In the genomic region with DNA sequence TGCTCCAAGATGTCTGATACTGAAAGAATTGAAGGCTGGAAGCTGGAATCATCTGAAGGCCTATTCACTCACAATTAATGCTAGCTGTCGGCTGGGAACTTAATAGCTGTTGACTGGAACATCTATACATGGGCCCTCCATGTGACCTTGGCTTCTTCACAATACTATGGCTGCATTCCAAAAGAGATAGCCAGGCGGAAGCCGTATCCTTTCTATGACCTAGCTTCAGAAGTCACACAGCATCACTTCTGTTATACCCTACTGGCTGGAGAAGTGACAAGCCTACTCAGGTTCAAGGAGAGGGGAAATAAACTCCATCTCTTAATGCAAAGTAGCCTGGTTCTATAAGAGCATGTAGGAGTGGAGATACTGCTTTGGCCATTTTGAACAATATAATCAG, we compare ENCODE assay signal across 19 cellular contexts.
"Had no signal": no experiment of that assay in that cellular context is flagged by ENCODE, and none has a peak within 500 bp of the region (broad histone marks: within the 10 kb centered on the region; RNA-seq: fewer than 3 reads in every experiment).

No MANE protein-coding gene starts in this region.

- H3K4me3 ChIP-seq: esophagus muscularis mucosa, lung, mucosa of descending colon, prostate gland, sigmoid colon had no signal

- H3K36me3 Mint-ChIP-seq: activated naive CD4-positive, alpha-beta T cell treated with anti-CD3 and anti-CD28 coated beads, Interleukin-2, amount 50 U/mL, for 72 hours; brain; natural killer cell; stimulated activated naive B cell treated with anti-CD40 and anti-IgM and Interleukin-4, amounts not matched to agents 10 μg/mL and 1 μg/mL and 100 μg/mL, for 72 hours; T-cell; type B pancreatic cell; WTC11 had no signal

- H3K27me3 Mint-ChIP-seq: brain, type B pancreatic cell had no signal

- H3K9me3 ChIP-seq: esophagus muscularis mucosa, mucosa of descending colon, prostate gland, sigmoid colon had no signal

- H3K4me3 Mint-ChIP-seq: activated CD4-positive, alpha-beta T cell treated with anti-CD3 and anti-CD28 coated beads, Interleukin-2, amount 10 ng/mL, durations not matched to agents 24 days and 14 days; brain; natural killer cell; stimulated activated naive B cell treated with anti-CD40 and anti-IgM and Interleukin-4, amounts not matched to agents 10 μg/mL and 1 μg/mL and 100 μg/mL, for 72 hours; T-cell; type B pancreatic cell; WTC11 had no signal

- H3K4me1 ChIP-seq: prostate gland, sigmoid colon had no signal

- DNase-seq: activated CD4-positive, alpha-beta T cell treated with anti-CD3 and anti-CD28 coated beads, Interleukin-2, amount 10 ng/mL, durations not matched to agents 24 days and 14 days; activated effector memory CD4-positive, alpha-beta T cell treated with Interleukin-2 at 50 U/mL for 16 hours; foreskin keratinocyte; head of caudate nucleus; kidney; mucosa of descending colon; natural killer cell; occipital lobe; sigmoid colon; stimulated activated CD4-positive, alpha-beta T cell treated with anti-CD3 and anti-CD28 coated beads, Interleukin-2, amount 100 ng/mL, for 24 hours; stimulated activated naive B cell treated with anti-CD40 and anti-IgM and Interleukin-4, amounts not matched to agents 10 μg/mL and 1 μg/mL and 100 μg/mL, for 72 hours; T-cell had no signal

- H3K27ac Mint-ChIP-seq: activated CD4-positive, alpha-beta T cell treated with anti-CD3 and anti-CD28 coated beads, Interleukin-2, amount 10 ng/mL, durations not matched to agents 24 days and 14 days; activated naive CD4-positive, alpha-beta T cell treated with anti-CD3 and anti-CD28 coated beads, Interleukin-2, amount 50 U/mL, for 72 hours; natural killer cell; stimulated activated naive B cell treated with anti-CD40 and anti-IgM and Interleukin-4, amounts not matched to agents 10 μg/mL and 1 μg/mL and 100 μg/mL, for 72 hours; T-cell; type B pancreatic cell; WTC11 had no signal

- H3K27ac ChIP-seq: esophagus muscularis mucosa, foreskin keratinocyte, prostate gland, sigmoid colon had no signal

- H3K4me1 Mint-ChIP-seq: activated CD4-positive, alpha-beta T cell treated with anti-CD3 and anti-CD28 coated beads, Interleukin-2, amount 10 ng/mL, durations not matched to agents 24 days and 14 days; natural killer cell; stimulated activated naive B cell treated with anti-CD40 and anti-IgM and Interleukin-4, amounts not matched to agents 10 μg/mL and 1 μg/mL and 100 μg/mL, for 72 hours; T-cell had no signal

- H3K36me3 ChIP-seq: esophagus muscularis mucosa, prostate gland, sigmoid colon had no signal

- H3K27me3 ChIP-seq: esophagus muscularis mucosa, foreskin keratinocyte, sigmoid colon had no signal

- H3K9me3 Mint-ChIP-seq: activated CD4-positive, alpha-beta T cell treated with anti-CD3 and anti-CD28 coated beads, Interleukin-2, amount 10 ng/mL, durations not matched to agents 24 days and 14 days; activated naive CD4-positive, alpha-beta T cell treated with anti-CD3 and anti-CD28 coated beads, Interleukin-2, amount 50 U/mL, for 72 hours; natural killer cell; type B pancreatic cell had no signal

- ATAC-seq: activated naive CD4-positive, alpha-beta T cell treated with anti-CD3 and anti-CD28 coated beads, Interleukin-2, amount 50 U/mL, for 72 hours; foreskin keratinocyte; natural killer cell; stimulated activated naive B cell treated with anti-CD40 and anti-IgM and Interleukin-4, amounts not matched to agents 10 μg/mL and 1 μg/mL and 100 μg/mL, for 72 hours; T-cell; WTC11 had no signal
